25 cellular contexts compared by ENCODE assay signal in the genomic region with DNA sequence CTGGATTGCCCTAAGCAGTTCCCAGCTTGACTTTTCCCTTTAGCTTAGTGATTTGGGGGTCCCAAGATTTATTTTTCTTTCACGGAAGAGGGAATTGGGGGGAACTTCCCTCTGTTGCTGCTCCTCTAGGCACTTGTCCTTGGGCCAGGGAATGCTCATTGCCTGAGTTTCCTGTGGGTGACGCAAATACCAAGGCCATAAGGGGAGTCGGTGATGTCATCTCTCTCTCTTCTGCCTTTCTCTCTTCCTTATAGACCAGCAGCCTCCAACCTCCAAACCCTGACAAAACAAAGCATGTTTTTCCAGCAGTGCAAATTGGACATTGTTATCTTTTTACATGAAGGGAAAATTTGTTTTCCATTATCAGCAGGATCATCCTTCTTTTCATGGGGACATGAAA.
"Had no signal": no experiment of that assay in that cellular context is flagged by ENCODE, and none has a peak within 500 bp of the region (broad histone marks: within the 10 kb centered on the region; RNA-seq: fewer than 3 reads in every experiment).

No MANE protein-coding gene starts in this region.

- H3K4me1 Mint-ChIP-seq: activated naive CD4-positive, alpha-beta T cell treated with anti-CD3 and anti-CD28 coated beads, Interleukin-2, amount 10 ng/mL, durations not matched to agents 7 days and 5 days had no signal

- H3K4me2 ChIP-seq: PC-9 had no signal

- H3K9me3 ChIP-seq: ascending aorta, body of pancreas had no signal

- H3K4me3 ChIP-seq: ascending aorta, body of pancreas, coronary artery, PC-9 had no signal

- H3K4me1 ChIP-seq: ascending aorta, body of pancreas had no signal

- H2AFZ ChIP-seq: PC-9 had no signal

- H3K27ac Mint-ChIP-seq: activated CD8-positive, alpha-beta T cell treated with anti-CD3 and anti-CD28 coated beads for 36 hours; activated naive CD8-positive, alpha-beta T cell treated with anti-CD3 and anti-CD28 coated beads for 36 hours; activated T-cell treated with anti-CD3 and anti-CD28 coated beads, Interleukin-2, amount 50 U/mL, for 72 hours; activated T-helper 2 cell treated with anti-CD3 and anti-CD28 coated beads, Interferon-gamma antibody, Interleukin-2, Interleukin-4, amounts not matched to agents 10 μg/mL and 5 μg/mL and 100 μg/mL, durations not matched to agents 14 hours and 24 hours and 36 hours; T-helper 17 cell had no signal

- H3K4me3 Mint-ChIP-seq: activated CD8-positive, alpha-beta T cell treated with anti-CD3 and anti-CD28 coated beads for 36 hours; activated naive CD4-positive, alpha-beta T cell treated with anti-CD3 and anti-CD28 coated beads, Interleukin-2, amount 10 ng/mL, durations not matched to agents 7 days and 5 days; activated naive CD8-positive, alpha-beta T cell treated with anti-CD3 and anti-CD28 coated beads for 36 hours; activated T-cell treated with anti-CD3 and anti-CD28 coated beads, Interleukin-2, amount 50 U/mL, for 72 hours; T-helper 17 cell had no signal

- H3K9me3 Mint-ChIP-seq: activated CD8-positive, alpha-beta T cell treated with anti-CD3 and anti-CD28 coated beads for 36 hours; activated naive CD4-positive, alpha-beta T cell treated with anti-CD3 and anti-CD28 coated beads, Interleukin-2, amount 10 ng/mL, durations not matched to agents 7 days and 5 days; activated T-cell treated with anti-CD3 and anti-CD28 coated beads, Interleukin-2, amount 50 U/mL, for 72 hours; activated T-helper 2 cell treated with anti-CD3 and anti-CD28 coated beads, Interferon-gamma antibody, Interleukin-2, Interleukin-4, amounts not matched to agents 10 μg/mL and 5 μg/mL and 100 μg/mL, durations not matched to agents 14 hours and 24 hours and 36 hours had no signal

- H3K36me3 Mint-ChIP-seq: activated naive CD4-positive, alpha-beta T cell treated with anti-CD3 and anti-CD28 coated beads, Interleukin-2, amount 10 ng/mL, durations not matched to agents 7 days and 5 days had no signal

- DNase-seq: activated CD4-positive, alpha-beta T cell treated with anti-CD3 and anti-CD28 coated beads for 4 hours; activated CD8-positive, alpha-beta memory T cell treated with anti-CD3 and anti-CD28 coated beads, Interleukin-2, amount 50 U/mL, for 4 hours; activated CD8-positive, alpha-beta T cell treated with anti-CD3 and anti-CD28 coated beads for 36 hours; activated gamma-delta T cell treated with Interleukin-2 at 50 U/mL for 16 hours; activated naive CD4-positive, alpha-beta T cell treated with anti-CD3 and anti-CD28 coated beads, Interleukin-2, amount 10 ng/mL, durations not matched to agents 7 days and 5 days; activated naive CD8-positive, alpha-beta T cell treated with anti-CD3 and anti-CD28 coated beads for 36 hours; activated T-cell treated with anti-CD3 and anti-CD28 coated beads, Interleukin-2, amount 50 U/mL, for 72 hours; body of pancreas; central memory CD4-positive, alpha-beta T cell; Kasumi-1; NCI-H1105 treated with DMSO at 0.1 percent for 48 hours; NCI-H1436 treated with DMSO at 0.1 percent for 48 hours; NCI-H187; NCI-H2081; NCI-H510A treated with DMSO at 0.1 percent for 48 hours; NCI-H69; SIG-M5; T-helper 17 cell; T-helper 9 cell; WERI-Rb-1 had no signal

- H3K27me3 Mint-ChIP-seq: activated CD8-positive, alpha-beta T cell treated with anti-CD3 and anti-CD28 coated beads for 36 hours; activated naive CD4-positive, alpha-beta T cell treated with anti-CD3 and anti-CD28 coated beads, Interleukin-2, amount 10 ng/mL, durations not matched to agents 7 days and 5 days; activated naive CD8-positive, alpha-beta T cell treated with anti-CD3 and anti-CD28 coated beads for 36 hours; T-helper 17 cell had no signal

- H3K36me3 ChIP-seq: ascending aorta, WERI-Rb-1 had no signal

- H3K27ac ChIP-seq: ascending aorta, body of pancreas, coronary artery, PC-9, WERI-Rb-1 had no signal

- H3K27me3 ChIP-seq: ascending aorta, body of pancreas had no signal

- ATAC-seq: activated CD4-positive, CD25-positive, alpha-beta regulatory T cell treated with anti-CD3 and anti-CD28 coated beads, Interleukin-2, amount 50 U/mL, for 24 hours; activated CD8-positive, alpha-beta T cell treated with anti-CD3 and anti-CD28 coated beads for 36 hours; activated T-cell treated with anti-CD3 and anti-CD28 coated beads, Interleukin-2, amount 50 U/mL, for 72 hours; body of pancreas; T-helper 17 cell had no signal
